Comparison of ENCODE assay signal across 26 cellular contexts in the genomic region with DNA sequence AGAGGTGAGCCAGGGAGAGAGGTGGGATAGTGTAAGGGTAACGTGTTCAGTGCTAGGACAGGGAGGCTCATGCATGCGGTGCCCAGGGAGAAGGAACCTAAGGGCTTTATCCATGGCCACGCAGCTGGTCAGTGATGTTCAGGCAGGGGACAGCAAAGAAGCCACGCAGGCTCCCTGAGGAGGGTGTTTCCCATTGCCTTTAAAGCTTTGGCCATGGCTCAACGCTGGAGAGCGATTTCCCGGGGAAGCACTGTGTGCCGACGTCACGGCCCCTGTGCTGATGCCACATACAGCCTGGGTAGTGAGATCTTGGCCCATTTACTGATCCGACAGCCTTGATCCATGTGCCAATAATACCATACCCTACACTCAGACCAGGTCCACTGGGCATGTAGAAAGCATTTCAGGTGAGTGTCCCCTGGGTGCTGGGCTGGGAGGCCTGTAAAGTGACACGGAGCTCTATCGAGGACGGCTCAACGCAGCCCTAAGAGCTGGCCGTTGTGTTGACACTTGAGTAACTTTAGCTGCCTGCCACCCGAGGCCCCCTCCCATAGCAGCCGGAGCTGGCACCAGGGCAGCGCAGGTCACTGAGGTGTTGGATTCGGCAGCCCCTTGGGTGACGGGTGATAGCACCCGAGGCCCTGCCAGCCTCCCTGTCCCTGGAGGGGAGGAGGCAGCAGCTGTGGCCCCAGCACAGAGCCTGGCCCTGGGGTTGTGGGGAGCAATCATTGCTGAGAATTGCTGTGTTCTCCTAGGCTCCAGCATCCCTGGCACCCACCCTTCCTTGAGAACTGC. TPM values are rescaled to one million over a fixed set of nuclear protein-coding genes. Genes with fewer than 3 reads are reported as not detected.
"Had no signal": no experiment of that assay in that cellular context is flagged by ENCODE, and none has a peak within 500 bp of the region (broad histone marks: within the 10 kb centered on the region; RNA-seq: fewer than 3 reads in every experiment).

No MANE protein-coding gene starts in this region.

- H3K4me1 ChIP-seq: breast epithelium, right lobe of liver had no signal

- H3K27ac ChIP-seq: breast epithelium, esophagus muscularis mucosa, foreskin keratinocyte, heart left ventricle, left ventricle myocardium inferior, right lobe of liver, tibial nerve had no signal

- H3K4me3 ChIP-seq: breast epithelium, esophagus muscularis mucosa, heart left ventricle, left ventricle myocardium inferior, mucosa of descending colon, right lobe of liver, tibial nerve had no signal

- H3K9me3 ChIP-seq: breast epithelium, esophagus muscularis mucosa, heart left ventricle, left ventricle myocardium inferior, mucosa of descending colon, right lobe of liver, tibial nerve had no signal

- DNase-seq: activated CD4-positive, alpha-beta memory T cell treated with anti-CD3 and anti-CD28 coated beads, Interleukin-2, amount 10 ng/mL, durations not matched to agents 7 days and 5 days; activated CD4-positive, alpha-beta T cell treated with anti-CD3 and anti-CD28 coated beads for 1 hour; activated CD4-positive, alpha-beta T cell treated with anti-CD3 and anti-CD28 coated beads, Interleukin-2, amount 10 ng/mL, durations not matched to agents 7 days and 5 days; activated CD8-positive, alpha-beta memory T cell treated with anti-CD3 and anti-CD28 coated beads, Interleukin-2, amount 50 U/mL, for 48 hours; activated naive CD8-positive, alpha-beta T cell treated with anti-CD3 and anti-CD28 coated beads, Interleukin-2, amount 50 U/mL, for 24 hours; activated T-cell treated with anti-CD3 and anti-CD28 coated beads, Interleukin-2, amount 50 U/mL, for 24 hours; amygdala; dermis blood vessel endothelial cell; effector CD4-positive, alpha-beta T cell; foreskin keratinocyte; heart left ventricle; hypothalamus; kidney glomerular epithelial cell; left ventricle myocardium inferior; small intestine; stimulated activated CD4-positive, alpha-beta T cell treated with anti-CD3 and anti-CD28 coated beads, Interleukin-1b, Interleukin-23, amount 100 ng/mL, for 48 hours; stimulated activated naive B cell treated with anti-CD40 and anti-IgM and Interleukin-4, amounts not matched to agents 10 μg/mL and 1 μg/mL and 100 μg/mL, for 72 hours; T-helper 2 cell had no signal

- H3K27me3 ChIP-seq: breast epithelium, esophagus muscularis mucosa, foreskin keratinocyte, heart left ventricle, right lobe of liver, tibial nerve had no signal

- H3K36me3 ChIP-seq: breast epithelium, esophagus muscularis mucosa, heart left ventricle, left ventricle myocardium inferior, right lobe of liver, tibial nerve had no signal

RNA-seq across cellular contexts. Expression of a gene that starts 49.7 kb away (rescaled TPM):
- total RNA-seq: activated CD4-positive, alpha-beta memory T cell treated with anti-CD3 and anti-CD28 coated beads, Interleukin-2, amount 10 ng/mL, durations not matched to agents 7 days and 5 days; activated CD4-positive, alpha-beta T cell treated with anti-CD3 and anti-CD28 coated beads, Interleukin-2, amount 10 ng/mL, durations not matched to agents 7 days and 5 days; myocyte; natural killer cell treated with Interleukin-12 subunit alpha and Interleukin-12 subunit beta and Interleukin-15 and Interleukin-18, amount 100 ng/mL, for 72 hours; osteocyte had no signal
